Comparison of ENCODE assay signal across 8 cellular contexts in genomic region chr6:2842139-2842552, GRCh38. TPM values are rescaled to one million over a fixed set of nuclear protein-coding genes. Genes with fewer than 3 reads are reported as not detected.
A peak's percentile ranks its signal among the peaks of the same experiment; 100 is the strongest.
DNase-seq lines count a peak whose midpoint lies in the region; ATAC-seq and TF ChIP-seq lines count a peak whose summit lies in the region.

No MANE protein-coding gene starts in this region.

- H3K27ac ChIP-seq in DOHH2 (ENCODE audit: low read depth, low read length): peak overlapping the region; percentile 50
- peak overlapping the region; percentile 94 for H3K27ac ChIP-seq in rectal smooth muscle tissue (ENCODE audit: low read depth, low read length)

- TF ChIP-seq CTCF in DOHH2 (IDR thresholded peaks at IDR 0.05; ENCODE audit: low read depth, low read length, poor library complexity, severe bottlenecking) (no peak), fibroblast of mammary gland (conservative IDR thresholded peaks at IDR 0.05; ENCODE audit: control insufficient read depth, insufficient read depth, low read depth, low read length) (no peak)

- H3K27me3 ChIP-seq in DOHH2 (ENCODE audit: control insufficient read depth, low read length) (no peaks in the 10 kb centered on the region), rectal smooth muscle tissue (ENCODE audit: control insufficient read depth, insufficient read depth, low read length) (no peaks in the 10 kb centered on the region)

- H3F3A ChIP-seq in DOHH2 (ENCODE audit: control insufficient read depth, insufficient read depth): peaks cover 15% of the 10 kb centered on the region

- DNase-seq in T-helper 17 cell (no peak), fibroblast of mammary gland (ENCODE audit: low read depth) (no peak), hepatic stellate cell (ENCODE audit: low spot score) (no peak), midbrain (lab: John Stamatoyannopoulos, UW) (no peak), NCI-H1092 (lab: John Stamatoyannopoulos, UW) (no peak)
- no peak for DNase-seq in activated CD4-positive, CD25-positive, alpha-beta regulatory T cell treated with anti-CD3 and anti-CD28 coated beads, Interleukin-2, amount 50 U/mL, for 72 hours

- H3K79me2 ChIP-seq in DOHH2 (ENCODE audit: control insufficient read depth, low read length): peaks cover 33% of the 10 kb centered on the region

- no peaks in the 10 kb centered on the region for H3K27me3 Mint-ChIP-seq in T-helper 17 cell

- no peaks in the 10 kb centered on the region; the same call in 1 of the 2 replicates for H4K20me1 ChIP-seq in DOHH2 (ENCODE audit: control insufficient read depth, insufficient read depth, low read depth, low read length)

- peak overlapping the region; percentile 95 for H3K4me3 Mint-ChIP-seq in T-helper 17 cell

- peak overlapping the region; percentile 85 for H3K4me2 ChIP-seq in DOHH2 (ENCODE audit: low read length)

- ATAC-seq in T-helper 17 cell: no peak

- H3K9me3 ChIP-seq in DOHH2 (ENCODE audit: control insufficient read depth, insufficient read depth, low read length) (no peaks in the 10 kb centered on the region), T-helper 17 cell (ENCODE audit: control insufficient read depth, low read length, poor library complexity, severe bottlenecking) (no peaks in the 10 kb centered on the region)

- no peak overlapping the region for H3K9ac ChIP-seq in rectal smooth muscle tissue (ENCODE audit: low read length)

- H3K4me1 Mint-ChIP-seq in T-helper 17 cell: peaks cover 39% of the 10 kb centered on the region

- H3K9me2 ChIP-seq in DOHH2 (replicated peaks; ENCODE audit: control insufficient read depth, low read length): no peaks in the 10 kb centered on the region

- H3K4me3 ChIP-seq in DOHH2 (ENCODE audit: low read length): peak overlapping the region; percentile 82
- H3K4me3 ChIP-seq in fibroblast of mammary gland (ENCODE audit: control insufficient read depth, low read depth, low read length): peak overlapping the region; percentile 56
- H3K4me3 ChIP-seq in rectal smooth muscle tissue (ENCODE audit: low read length): peak overlapping the region; percentile 80

- H3K36me3 Mint-ChIP-seq in T-helper 17 cell (ENCODE audit: low read depth): no peaks in the 10 kb centered on the region

- H3K36me3 ChIP-seq in DOHH2 (ENCODE audit: control insufficient read depth, low read length): peaks cover 33% of the 10 kb centered on the region
- H3K36me3 ChIP-seq in rectal smooth muscle tissue (ENCODE audit: control insufficient read depth, insufficient read depth, low read length): peaks cover 3% of the 10 kb centered on the region

- peaks cover 62% of the 10 kb centered on the region for H3K4me1 ChIP-seq in DOHH2 (ENCODE audit: control insufficient read depth, low read length)
- peaks cover 21% of the 10 kb centered on the region for H3K4me1 ChIP-seq in rectal smooth muscle tissue (ENCODE audit: control insufficient read depth, insufficient read depth, low read length)

- peak overlapping the region; percentile 88 for H3K27ac Mint-ChIP-seq in T-helper 17 cell

RNA-seq across cellular contexts. Expression of gene SERPINB1, which starts 0.5 kb away (rescaled TPM):
- total RNA-seq in T-helper 17 cell: 10 to 100 TPM; 39.2 to 44.4 TPM
